Comparison of ENCODE assay signal across 8 cellular contexts in the genomic region with DNA sequence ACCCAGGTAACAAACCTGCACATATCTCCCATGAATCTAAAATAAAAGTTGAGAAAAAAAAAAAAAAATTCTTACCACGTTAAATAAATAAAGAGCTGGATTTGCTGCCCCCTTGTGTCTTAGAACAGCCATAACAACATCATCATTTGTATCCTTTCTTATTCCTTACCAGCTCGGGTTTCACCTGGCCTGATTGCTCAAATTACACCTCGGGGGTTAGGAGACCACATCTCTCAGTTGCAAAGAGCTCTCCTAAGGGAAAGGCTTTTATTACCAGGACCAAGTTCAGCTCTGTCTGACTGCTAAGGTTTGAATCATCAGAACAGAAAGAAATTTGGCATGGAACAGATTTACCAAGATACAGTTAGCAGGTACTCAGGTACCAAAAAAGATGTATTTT. TPM values are rescaled to one million over a fixed set of nuclear protein-coding genes. Genes with fewer than 3 reads are reported as not detected.
DNase-seq lines count a peak whose midpoint lies in the region; ATAC-seq and TF ChIP-seq lines count a peak whose summit lies in the region.

No MANE protein-coding gene starts in this region.

- peak; percentile 77 for ATAC-seq in CD8-positive, alpha-beta T cell
- ATAC-seq in HG03025 (IDR thresholded peaks at IDR 0.05; ENCODE audit: low FRiP score, unreplicated experiment): no peak

- TF ChIP-seq CTCF in CD8-positive, alpha-beta T cell (IDR thresholded peaks at IDR 0.05): peak; percentile 90
- no peak for TF ChIP-seq CTCF in HEK293 (tag by site-specific recombination; IDR thresholded peaks at IDR 0.05)
- peak; percentile 52 to 63 for TF ChIP-seq CTCF in fibroblast of lung (conservative IDR thresholded peaks at IDR 0.05 in 1 of 2, IDR thresholded peaks at IDR 0.05 in 1 of 2; ENCODE audit: low read depth in 1 of 2, low read length in 2 of 2)
- peak; percentile 78 for TF ChIP-seq CTCF in nephron progenitor cell (IDR thresholded peaks at IDR 0.05)

- H3K4me2 ChIP-seq in fibroblast of lung (ENCODE audit: extremely low read depth, insufficient read depth, low read length): no peak overlapping the region

- intact Hi-C loops in CD8-positive, alpha-beta T cell (cut with DNase I, micrococcal nuclease): loop anchor here (1.0 to 10.0 kb wide), 5 partner anchors 26 to 550 kb away; partner anchors contain the start of genes AHSG (in 2 of the 2) and RPL39L (in 1 of the 2)

- no peak overlapping the region for H3K4me3 Mint-ChIP-seq in CD8-positive, alpha-beta T cell
- H3K4me3 Mint-ChIP-seq in nephron progenitor cell: no peak overlapping the region

- peaks cover 4% of the 10 kb centered on the region for H3K4me1 Mint-ChIP-seq in CD8-positive, alpha-beta T cell (ENCODE audit: low read depth)
- peaks cover 41% of the 10 kb centered on the region for H3K4me1 Mint-ChIP-seq in nephron progenitor cell

- H3K9me3 ChIP-seq in CD8-positive, alpha-beta T cell (ENCODE audit: low read length): no peaks in the 10 kb centered on the region
- H3K9me3 ChIP-seq in HEK293 (ENCODE audit: control insufficient read depth, insufficient read depth, low read depth, low read length) (no peaks in the 10 kb centered on the region), fibroblast of lung (ENCODE audit: control insufficient read depth, insufficient read depth, low read depth, low read length) (no peaks in the 10 kb centered on the region)

- POLR2A ChIA-PET in CD8-positive, alpha-beta T cell (lab: Charles Lee): interaction anchor here (0.9 to 1.6 kb wide), 4 partner anchors 25 to 52 kb away, joined by 3 to 11 read pairs (median 4); partner anchors contain the start of gene RPL39L
- POLR2A ChIA-PET in HEK293 (lab: Yijun Ruan, JAX): interaction anchor here (1.4 kb wide), 1 partner anchor 26 kb away, joined by 5 read pairs; the partner anchor contains the start of gene RPL39L

- peak in 4 of 7 experiments; percentile 8 to 44 (median 32) for DNase-seq in CD8-positive, alpha-beta T cell
- DNase-seq in NCI-H345 treated with DMSO at 0.1 percent for 48 hours (lab: John Stamatoyannopoulos, UW; ENCODE audit: unreplicated experiment) (peak; percentile 69), fibroblast of lung (ENCODE audit: low read depth in 2 of 2) (peak; percentile 57 to 66), nephron progenitor cell (peak; percentile 57)
- DNase-seq in activated CD4-positive, alpha-beta T cell treated with anti-CD3 and anti-CD28 coated beads for 4 hours: peak; percentile 27 to 53
- DNase-seq in activated effector memory CD4-positive, alpha-beta T cell treated with anti-CD3 and anti-CD28 coated beads, Interleukin-2, amount 50 U/mL, for 16 hours: no peak

- no peaks in the 10 kb centered on the region for H3K4me1 ChIP-seq in CD8-positive, alpha-beta T cell (ENCODE audit: insufficient read depth, low read length)
- no peaks in the 10 kb centered on the region for H3K4me1 ChIP-seq in HEK293 (ENCODE audit: control insufficient read depth, insufficient read depth, low read length)
- no peaks in the 10 kb centered on the region for H3K4me1 ChIP-seq in fibroblast of lung (ENCODE audit: control insufficient read depth, extremely low read depth, insufficient read depth, low read length)

- H3K9me3 Mint-ChIP-seq in CD8-positive, alpha-beta T cell: no peaks in the 10 kb centered on the region
- H3K9me3 Mint-ChIP-seq in nephron progenitor cell: peaks cover 19% of the 10 kb centered on the region

- H3K27me3 ChIP-seq in CD8-positive, alpha-beta T cell (ENCODE audit: insufficient read depth, low read length): no peaks in the 10 kb centered on the region
- H3K27me3 ChIP-seq in fibroblast of lung (ENCODE audit: control insufficient read depth, insufficient read depth, low read length): peaks cover 16% of the 10 kb centered on the region

- no peak overlapping the region for H3K27ac ChIP-seq in CD8-positive, alpha-beta T cell (ENCODE audit: low read depth, low read length)
- H3K27ac ChIP-seq in HEK293 (ENCODE audit: extremely low read depth, low read depth, low read length) (no peak overlapping the region), fibroblast of lung (ENCODE audit: insufficient read depth, low read length) (no peak overlapping the region)

- no peak overlapping the region for H3K27ac Mint-ChIP-seq in CD8-positive, alpha-beta T cell
- H3K27ac Mint-ChIP-seq in nephron progenitor cell: no peak overlapping the region

- no peak overlapping the region for H3K9ac ChIP-seq in fibroblast of lung (ENCODE audit: insufficient read depth, low read length)

- no peaks in the 10 kb centered on the region for H3K27me3 Mint-ChIP-seq in CD8-positive, alpha-beta T cell (ENCODE audit: low read depth)
- H3K27me3 Mint-ChIP-seq in nephron progenitor cell (ENCODE audit: low read depth, poor library complexity): peaks cover 7% of the 10 kb centered on the region

- no peaks in the 10 kb centered on the region for H4K20me1 ChIP-seq in fibroblast of lung (ENCODE audit: control insufficient read depth, extremely low read depth, insufficient read depth, low read length)

- no peak overlapping the region for H2AFZ ChIP-seq in fibroblast of lung (ENCODE audit: low read length)

- H3K4me3 ChIP-seq in CD8-positive, alpha-beta T cell (ENCODE audit: low read depth, low read length): no peak overlapping the region
- H3K4me3 ChIP-seq in HEK293 (ENCODE audit: low read depth, low read length) (no peak overlapping the region), fibroblast of lung (replicated peaks in 1 of 4; ENCODE audit: control extremely low read depth in 1 of 4, insufficient read depth in 1 of 4, low read depth in 3 of 4, low read length in 4 of 4) (no peak overlapping the region)

- CTCF ChIA-PET in CD8-positive, alpha-beta T cell (lab: Charles Lee): interaction anchor here (0.6 to 8.6 kb wide), 44 partner anchors 9 to 551 kb away, joined by 3 to 210 read pairs (median 4); partner anchors contain the start of genes ADIPOQ and RPL39L
- CTCF ChIA-PET in HEK293 (lab: Yijun Ruan, JAX): interaction anchor here (0.6 to 2.3 kb wide), 36 partner anchors 9 to 1959 kb away, joined by 3 to 30 read pairs (median 4); partner anchors contain the start of gene RPL39L

- no peaks in the 10 kb centered on the region for H3K36me3 Mint-ChIP-seq in CD8-positive, alpha-beta T cell
- H3K36me3 Mint-ChIP-seq in nephron progenitor cell (ENCODE audit: low read depth): no peaks in the 10 kb centered on the region

- H3K36me3 ChIP-seq in CD8-positive, alpha-beta T cell (ENCODE audit: insufficient read depth, low read length): no peaks in the 10 kb centered on the region
- H3K36me3 ChIP-seq in HEK293 (ENCODE audit: control insufficient read depth in 2 of 2, insufficient read depth in 1 of 2, low read length in 2 of 2): no peaks in the 10 kb centered on the region
- H3K36me3 ChIP-seq in fibroblast of lung (ENCODE audit: control insufficient read depth, insufficient read depth, low read length): no peaks in the 10 kb centered on the region

- H3K79me2 ChIP-seq in fibroblast of lung (ENCODE audit: control insufficient read depth, insufficient read depth, low read length): no peaks in the 10 kb centered on the region

TF ChIP-seq in HEK293, 187 proteins besides CTCF, POLR2A, EP300 and RAD21 (continues in another document):
- TF ChIP-seq, protein P1, sequence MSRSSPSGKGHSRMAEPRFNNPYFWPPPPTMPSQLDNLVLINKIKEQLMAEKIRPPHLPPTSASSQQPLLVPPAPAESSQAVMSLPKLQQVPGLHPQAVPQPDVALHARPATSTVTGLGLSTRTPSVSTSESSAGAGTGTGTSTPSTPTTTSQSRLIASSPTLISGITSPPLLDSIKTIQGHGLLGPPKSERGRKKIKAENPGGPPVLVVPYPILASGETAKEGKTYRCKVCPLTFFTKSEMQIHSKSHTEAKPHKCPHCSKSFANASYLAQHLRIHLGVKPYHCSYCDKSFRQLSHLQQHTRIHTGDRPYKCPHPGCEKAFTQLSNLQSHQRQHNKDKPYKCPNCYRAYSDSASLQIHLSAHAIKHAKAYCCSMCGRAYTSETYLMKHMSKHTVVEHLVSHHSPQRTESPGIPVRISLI (tag by site-specific recombination; IDR thresholded peaks at IDR 0.05): peak; percentile 91
- TF ChIP-seq ZNF48 (tag by site-specific recombination; IDR thresholded peaks at IDR 0.05) (no peak), KLF17 (tag by site-specific recombination; IDR thresholded peaks at IDR 0.05) (no peak), ZNF324 (tag by site-specific recombination; IDR thresholded peaks at IDR 0.05) (no peak), ZNF624 (tag by site-specific recombination; IDR thresholded peaks at IDR 0.05) (no peak), SP7 (tag by site-specific recombination; IDR thresholded peaks at IDR 0.05) (0 out of 2 replicates have a peak, but pooled peaks have one; percentile 32), KLF7 (tag by site-specific recombination; IDR thresholded peaks at IDR 0.05; ENCODE audit: borderline replicate concordance) (no peak), ZNF600 (tag by site-specific recombination; IDR thresholded peaks at IDR 0.05) (peak; percentile 63; the same call in 1 of the 2 replicates), ZNF792 (tag by site-specific recombination; IDR thresholded peaks at IDR 0.05) (no peak), ZNF366 (tag by site-specific recombination; conservative IDR thresholded peaks at IDR 0.05) (0 out of 2 replicates have a peak, but pooled peaks have one; percentile 3), IKZF3 (tag by site-specific recombination; IDR thresholded peaks at IDR 0.05) (0 out of 2 replicates have a peak, but pooled peaks have one; percentile 37), ZNF785 (tag by site-specific recombination; IDR thresholded peaks at IDR 0.05) (no peak), PRDM1 (tag by site-specific recombination; IDR thresholded peaks at IDR 0.05) (peak; percentile 32; the same call in 1 of the 2 replicates)

RNA-seq across cellular contexts. Expression of gene RPL39L, which starts 25.8 kb away (rescaled TPM):
- total RNA-seq in CD8-positive, alpha-beta T cell: under 1 TPM; 0.65 to 0.94 TPM
- total RNA-seq in fibroblast of lung: 17.5 and 26.6 TPM in 2 replicates
- polyA plus RNA-seq in fibroblast of lung: 8.4 and 16.8 TPM in 2 replicates
- polyA plus RNA-seq in fibroblast of lung (2012): 17.7 and 39.0 TPM in 2 replicates
- 1.4 and 5.9 TPM in 2 replicates for polyA minus RNA-seq in fibroblast of lung (ENCODE audit: low replicate concordance)

RNA-seq across cellular contexts. Expression of gene RTP1, which starts 32.1 kb away (rescaled TPM):
- total RNA-seq in CD8-positive, alpha-beta T cell: not detected
- total RNA-seq in fibroblast of lung: under 0.01 TPM in 1 of 2 replicates, not detected in the other
- not detected in 2 replicates for polyA plus RNA-seq in fibroblast of lung
- not detected in 2 replicates for polyA plus RNA-seq in fibroblast of lung (2012)
- not detected in 2 replicates for polyA minus RNA-seq in fibroblast of lung (ENCODE audit: low replicate concordance)
